ENCODE assay signal across 1 cellular context in the genomic region with DNA sequence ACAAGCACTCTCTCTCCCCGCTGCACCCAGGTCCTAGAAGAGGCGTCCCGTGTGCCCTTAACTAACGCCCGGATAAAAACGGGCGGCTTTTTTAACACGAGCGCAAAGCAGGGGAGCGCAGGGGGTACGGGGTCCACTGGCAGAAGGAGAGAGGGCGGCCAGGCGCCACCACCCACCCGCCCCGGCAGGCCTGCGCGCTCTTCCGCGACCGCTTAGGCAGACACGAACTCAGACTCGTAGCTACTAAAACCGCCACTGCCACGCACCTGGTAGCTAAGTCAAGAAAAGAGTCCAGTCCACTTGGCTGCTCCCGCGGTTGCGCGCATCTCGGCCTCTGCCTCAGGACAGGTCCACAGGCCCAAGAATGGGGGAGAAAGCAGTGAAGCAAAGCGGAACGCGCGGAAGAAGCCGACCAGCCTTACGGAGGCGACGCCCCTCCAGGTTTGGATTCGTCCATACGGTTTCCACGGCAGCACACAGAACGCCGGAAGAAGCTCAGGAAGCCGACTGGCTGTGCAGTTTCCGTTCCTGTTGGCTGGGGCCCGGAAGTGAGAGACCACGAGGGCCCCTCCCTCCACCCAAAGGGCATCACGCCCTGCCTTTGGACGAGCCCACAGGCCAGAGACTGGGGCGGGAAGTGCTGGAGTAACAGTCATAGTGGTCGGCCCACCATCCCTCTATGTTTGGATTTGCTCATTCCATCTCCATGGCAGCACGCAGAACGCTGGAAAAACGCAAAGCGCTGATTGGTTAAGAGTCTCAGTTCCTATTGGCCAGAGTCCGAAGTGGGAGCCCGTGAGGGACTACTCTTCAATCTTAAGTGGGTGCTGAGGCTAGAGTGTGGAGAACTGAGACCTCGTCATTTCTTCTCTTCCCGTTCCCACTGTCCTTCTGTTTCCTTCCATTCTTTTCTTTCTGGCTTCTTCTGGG.
TF ChIP-seq lines count a peak whose summit lies in the region.

ULK4 (minus strand) TSS at position 354 of the 930 bp plus-strand sequence. CDS start 7,344 bp downstream, outside the sequence.

TF ChIP-seq in endothelial cell of umbilical vein, 7 proteins besides CTCF, POLR2A, EP300 and RAD21 (continued from another document):
- no peak for TF ChIP-seq EZH2 (IDR thresholded peaks at IDR 0.05; ENCODE audit: borderline replicate concordance, low read depth, low read length, severe bottlenecking)
- TF ChIP-seq POLR2AphosphoS5 (IDR thresholded peaks at IDR 0.05; ENCODE audit: insufficient read depth, low read depth, low read length), result peak; percentile 97
- no peak for TF ChIP-seq GATA2 (IDR thresholded peaks at IDR 0.05; ENCODE audit: insufficient read depth, insufficient read length, low read depth, low read length)
